ENCODE assay signal across 21 cellular contexts in genomic region chr2:53711271-53711780, GRCh38. TPM values are rescaled to one million over a fixed set of nuclear protein-coding genes. Genes with fewer than 3 reads are reported as not detected.
DNase-seq lines count a peak whose midpoint lies in the region; ATAC-seq and TF ChIP-seq lines count a peak whose summit lies in the region.
"Had no signal": no experiment of that assay in that cellular context is flagged by ENCODE, and none has a peak within 500 bp of the region (broad histone marks: within the 10 kb centered on the region; RNA-seq: fewer than 3 reads in every experiment).

No MANE protein-coding gene starts in this region.

- H3K36me3 Mint-ChIP-seq in chondrocyte (ENCODE audit: low read depth): peaks cover 24% of the 10 kb centered on the region

- CTCF ChIA-PET in HCT116 (lab: Charles Lee) (no interaction called here), Panc1 (lab: Charles Lee) (no interaction called here)

- H3K9me2 ChIP-seq in HCT116 (ENCODE audit: insufficient read depth): no peaks in the 10 kb centered on the region

- H3K27ac ChIP-seq in HCT116 (ENCODE audit: low read depth, low read length) (no peak overlapping the region), Panc1 (ENCODE audit: low read length) (no peak overlapping the region), spleen (no peak overlapping the region)
- H3K27ac ChIP-seq: A549; BLaER1 treated with 17β-estradiol and CSF1 and Interleukin-3, amounts not matched to agents 10 nM and 100 nM had no signal

- TF ChIP-seq CTCF in HCT116 (IDR thresholded peaks at IDR 0.05 in 2 of 3, conservative IDR thresholded peaks at IDR 0.05 in 1 of 3; ENCODE audit: borderline replicate concordance in 1 of 3, insufficient read depth in 1 of 3, low read depth in 2 of 3, low read length in 2 of 3) (no peak), Panc1 (IDR thresholded peaks at IDR 0.05) (no peak), chondrocyte (IDR thresholded peaks at IDR 0.05) (no peak), spleen (IDR thresholded peaks at IDR 0.05 in 8 of 11, conservative IDR thresholded peaks at IDR 0.05 in 3 of 11) (no peak)

- H3K9me3 Mint-ChIP-seq in chondrocyte (ENCODE audit: low read depth): peaks cover 5% of the 10 kb centered on the region

- H3K9ac ChIP-seq in HCT116 (ENCODE audit: low read length): no peak overlapping the region
- H3K9ac ChIP-seq: BLaER1 treated with 17β-estradiol and CSF1 and Interleukin-3, amounts not matched to agents 10 nM and 100 nM had no signal

- TF ChIP-seq POLR2A in HCT116 (IDR thresholded peaks at IDR 0.05; ENCODE audit: borderline replicate concordance, extremely low read depth, insufficient read depth, insufficient read length) (no peak), spleen (IDR thresholded peaks at IDR 0.05) (no peak)

- no peaks in the 10 kb centered on the region for H3K27me3 Mint-ChIP-seq in chondrocyte (ENCODE audit: low read depth)
- H3K27me3 Mint-ChIP-seq: CD4-positive, alpha-beta T cell; CD8-positive, alpha-beta memory T cell had no signal

- H3K9me3 ChIP-seq in HCT116 (ENCODE audit: control insufficient read depth in 1 of 2, insufficient read depth in 1 of 2, low read depth in 1 of 2, low read length in 2 of 2) (peaks cover 5% of the 10 kb centered on the region in 2 experiments; a peak in 1 of 4 replicates), Panc1 (ENCODE audit: control insufficient read depth, insufficient read depth, low read depth, low read length) (no peaks in the 10 kb centered on the region), spleen (peaks cover 0 to 20% (median 16%) of the 10 kb centered on the region in 8 donors)
- H3K9me3 ChIP-seq: BE2C had no signal

- H4K20me1 ChIP-seq in HCT116 (ENCODE audit: insufficient read depth): no peaks in the 10 kb centered on the region
- H4K20me1 ChIP-seq: BLaER1 treated with 17β-estradiol and CSF1 and Interleukin-3, amounts not matched to agents 10 nM and 100 nM had no signal

- BruUV-seq in HCT116 (replicated peaks; lab: Mats Ljungman, UMichigan) (TSS peak; percentile 26), Panc1 (replicated peaks; lab: Mats Ljungman, UMichigan) (TSS peak; percentile 29)

- H3K36me3 ChIP-seq in HCT116 (ENCODE audit: control insufficient read depth in 1 of 2, insufficient read depth in 2 of 2, low read length in 2 of 2): peaks cover 0 to 9% of the 10 kb centered on the region in 2 experiments; a peak in 2 of 4 replicates
- no peaks in the 10 kb centered on the region for H3K36me3 ChIP-seq in Panc1 (ENCODE audit: control insufficient read depth, insufficient read depth, low read length)
- H3K36me3 ChIP-seq in spleen: peaks cover 0 to 100% (median 37%) of the 10 kb centered on the region in 6 donors
- H3K36me3 ChIP-seq: BE2C had no signal

- H3K4me1 ChIP-seq in HCT116 (ENCODE audit: control insufficient read depth in 1 of 2, insufficient read depth in 2 of 2, low read length in 2 of 2) (no peaks in the 10 kb centered on the region), Panc1 (ENCODE audit: control insufficient read depth, insufficient read depth, low read length) (no peaks in the 10 kb centered on the region), spleen (no peaks in the 10 kb centered on the region)
- H3K4me1 ChIP-seq: A549; BE2C; BLaER1 treated with 17β-estradiol and CSF1 and Interleukin-3, amounts not matched to agents 10 nM and 100 nM; HAP-1 had no signal

- H3K4me3 ChIP-seq in HCT116 (replicated peaks in 1 of 2; ENCODE audit: low read depth in 1 of 2, low read length in 2 of 2): no peak overlapping the region
- no peak overlapping the region for H3K4me3 ChIP-seq in Panc1 (ENCODE audit: low read depth in 2 of 2, low read length in 2 of 2)
- no peak overlapping the region for H3K4me3 ChIP-seq in spleen
- H3K4me3 ChIP-seq: A549; BLaER1 treated with 17β-estradiol and CSF1 and Interleukin-3, amounts not matched to agents 10 nM and 100 nM; GM23338; HAP-1 had no signal

- H3K79me2 ChIP-seq in HCT116 (ENCODE audit: insufficient read depth, low read length): no peaks in the 10 kb centered on the region

- no peak overlapping the region for H2AFZ ChIP-seq in HCT116 (ENCODE audit: low read depth, low read length, poor library complexity, severe bottlenecking)
- H2AFZ ChIP-seq: GM23338 had no signal

- DNase-seq in EH (ENCODE audit: low read depth) (peak; percentile 13), HCT116 (ENCODE audit: low read depth, low spot score) (no peak), Panc1 (ENCODE audit: low read depth, low spot score) (no peak), chondrocyte (ENCODE audit: low spot score) (no peak), spleen (no peak)
- DNase-seq in activated CD4-positive, CD25-positive, alpha-beta regulatory T cell (lab: John Stamatoyannopoulos, UW): no peak
- DNase-seq: 8988T; ACHN; AML-193; BE2C; CD4-positive, alpha-beta T cell; CD8-positive, alpha-beta memory T cell; DMS 273 treated with DMSO at 0.1 percent for 48 hours; DMS79 had no signal

- no peak for TF ChIP-seq RAD21 in HCT116 (IDR thresholded peaks at IDR 0.05; ENCODE audit: low read depth)

- in situ Hi-C loops in Panc1 (cut with HindIII; ENCODE audit: low pct_unique_long_range_greater_than_20kb, low sequenced_read_pairs): no loop called here

- POLR2A ChIA-PET in HCT116 (lab: Charles Lee) (no interaction called here), Panc1 (lab: Charles Lee) (no interaction called here)

- no peaks in the 10 kb centered on the region for H3K27me3 ChIP-seq in HCT116 (ENCODE audit: insufficient read depth, low read length)
- no peaks in the 10 kb centered on the region for H3K27me3 ChIP-seq in Panc1 (ENCODE audit: control insufficient read depth, insufficient read depth, low read length)
- no peaks in the 10 kb centered on the region for H3K27me3 ChIP-seq in spleen (replicated peaks in 1 of 7)
- H3K27me3 ChIP-seq: BE2C; BLaER1 treated with 17β-estradiol and CSF1 and Interleukin-3, amounts not matched to agents 10 nM and 100 nM had no signal

- 94 to 98% (median 97%) methylated on average over 7 of the region's 7 CpGs for WGBS in spleen, 5 donors

- intact Hi-C loops in HCT116 (cut with micrococcal nuclease) (loop anchor here (10.0 kb wide), 1 partner anchor 287 kb away; no protein-coding TSS in a partner anchor), Panc1 (cut with micrococcal nuclease; ENCODE audit: unreplicated experiment) (no loop called here), spleen (cut with DNase I; ENCODE audit: low total_unique reads) (no loop called here)

- H3K4me2 ChIP-seq in HCT116 (ENCODE audit: low read length): no peak overlapping the region
- H3K4me2 ChIP-seq: A549; BLaER1 treated with 17β-estradiol and CSF1 and Interleukin-3, amounts not matched to agents 10 nM and 100 nM; GM23338 had no signal

- RAD21 ChIA-PET in HCT116 (lab: Charles Lee; ENCODE audit: low non-redundant PET in 1 of 2, low total read pairs in 2 of 2, uncharacterized antibody in 2 of 2, unreplicated experiment in 2 of 2): no interaction called here

- peaks cover 38% of the 10 kb centered on the region for H3K4me1 Mint-ChIP-seq in chondrocyte (ENCODE audit: low read depth)
- H3K4me1 Mint-ChIP-seq: CD14-positive monocyte; CD8-positive, alpha-beta memory T cell; GM23338 had no signal

- ATAC-seq in HCT116 (no peak), Panc1 (no peak), HG03460 (IDR thresholded peaks at IDR 0.05; ENCODE audit: unreplicated experiment) (no peak), GM18867 (IDR thresholded peaks at IDR 0.05; ENCODE audit: unreplicated experiment) (no peak)
- ATAC-seq: A549, GM23338 had no signal

- peak overlapping the region; percentile 52 for H3K27ac Mint-ChIP-seq in chondrocyte (ENCODE audit: unreplicated experiment)
- H3K27ac Mint-ChIP-seq: CD4-positive, alpha-beta T cell; GM23338 had no signal

- H3K4me3 Mint-ChIP-seq in chondrocyte (ENCODE audit: unreplicated experiment): no peak overlapping the region
- H3K4me3 Mint-ChIP-seq: CD14-positive monocyte; CD4-positive, alpha-beta T cell; CD8-positive, alpha-beta memory T cell; GM23338 had no signal

TF ChIP-seq in HCT116, 20 proteins besides CTCF, POLR2A, EP300 and RAD21 (continues in another document):
- TF ChIP-seq EZH2 (IDR thresholded peaks at IDR 0.05) (no peak), CBX3 (IDR thresholded peaks at IDR 0.05; ENCODE audit: low read depth) (no peak), EZH2phosphoT487 (IDR thresholded peaks at IDR 0.05; ENCODE audit: borderline replicate concordance) (no peak), JUND (IDR thresholded peaks at IDR 0.05) (no peak), CEBPB (IDR thresholded peaks at IDR 0.05; ENCODE audit: low read depth) (no peak), ZFX (IDR thresholded peaks at IDR 0.05) (no peak), FOSL1 (IDR thresholded peaks at IDR 0.05; ENCODE audit: low read depth) (no peak), SRF (IDR thresholded peaks at IDR 0.05; ENCODE audit: low read depth) (no peak), SP1 (IDR thresholded peaks at IDR 0.05; ENCODE audit: low read depth) (no peak), ZNF274 (IDR thresholded peaks at IDR 0.05; ENCODE audit: low read depth, low read length) (no peak), MAX (IDR thresholded peaks at IDR 0.05) (no peak), ELF1 (IDR thresholded peaks at IDR 0.05; ENCODE audit: borderline replicate concordance, low read depth) (no peak), ATF3 (IDR thresholded peaks at IDR 0.05) (no peak)

RNA-seq across cellular contexts. Expression of gene CHAC2, which starts 56.3 kb away (rescaled TPM):
- total RNA-seq in HCT116 (2021; ENCODE audit: unreplicated experiment) (8.4 TPM), Panc1 (2021; ENCODE audit: unreplicated experiment) (7.6 TPM), chondrocyte (2.7 to 3.0 TPM (median 2.9 TPM) in 3 replicates), spleen (1 to 10 TPM; 2.7 to 9.5 (median 4.4) TPM)
- polyA plus RNA-seq in HCT116 (2012): 1.5 and 3.0 TPM in 2 replicates
- polyA plus RNA-seq in Panc1 (2012; ENCODE audit: insufficient read length): 2.6 TPM
- polyA plus RNA-seq in spleen: 1 to 10 TPM; 4.3 to 7.9 (median 7.4) TPM
